In the genomic region with DNA sequence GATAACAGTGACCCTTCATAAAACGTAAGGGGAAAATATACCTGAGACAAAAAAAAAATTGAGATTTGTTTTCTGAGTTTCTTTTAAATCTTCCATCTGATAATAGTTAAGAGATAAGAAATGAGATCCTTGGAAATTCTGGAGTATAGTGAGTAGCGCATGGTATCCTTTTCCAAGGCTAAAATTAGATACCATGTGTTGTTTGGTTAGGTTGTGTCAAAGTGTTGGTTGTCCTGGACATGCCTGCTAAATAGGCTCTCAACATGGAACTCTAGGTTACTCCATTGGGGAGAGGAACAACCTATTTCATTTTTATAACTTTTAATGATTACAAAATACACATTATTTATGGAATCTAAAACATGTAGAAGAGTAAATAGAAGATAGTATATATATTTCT, we compare ENCODE assay signal across 19 cellular contexts. TPM values are rescaled to one million over a fixed set of nuclear protein-coding genes. Genes with fewer than 3 reads are reported as not detected.
DNase-seq lines count a peak whose midpoint lies in the region; ATAC-seq and TF ChIP-seq lines count a peak whose summit lies in the region.
"Had no signal": no experiment of that assay in that cellular context is flagged by ENCODE, and none has a peak within 500 bp of the region (broad histone marks: within the 10 kb centered on the region; RNA-seq: fewer than 3 reads in every experiment).

No MANE protein-coding gene starts in this region.

- ATAC-seq in psoas muscle, result peak; percentile 61 to 77 (median 73)
- no peak for ATAC-seq in activated T-cell treated with anti-CD3 and anti-CD28 coated beads, Interleukin-2, amount 50 U/mL, for 72 hours (replicated peaks in 1 of 2)
- ATAC-seq: GM23338 had no signal

- H3K27me3 ChIP-seq in psoas muscle (ENCODE audit: insufficient read depth in 3 of 3, low read length in 2 of 3), result no peaks in the 10 kb centered on the region
- H3K27me3 ChIP-seq in vagina, result no peaks in the 10 kb centered on the region
- H3K27me3 ChIP-seq: BLaER1 had no signal

- H3K4me1 Mint-ChIP-seq in CD14-positive monocyte, result peaks cover 70% of the 10 kb centered on the region
- H3K4me1 Mint-ChIP-seq in dendritic cell treated with granulocyte-macrophage colony-stimulating factor and Interleukin-4, amounts not matched to agents 40 ng/mL and 50 ng/mL, for 4 days (ENCODE audit: low read depth), result peaks cover 55% of the 10 kb centered on the region
- no peaks in the 10 kb centered on the region for H3K4me1 Mint-ChIP-seq in activated T-cell treated with anti-CD3 and anti-CD28 coated beads, Interleukin-2, amount 50 U/mL, for 72 hours (ENCODE audit: low read depth)
- H3K4me1 Mint-ChIP-seq: CD4-positive, CD25-positive, alpha-beta regulatory T cell; CD8-positive, alpha-beta memory T cell had no signal

- H3K36me3 ChIP-seq in psoas muscle (ENCODE audit: insufficient read depth in 1 of 2, low read depth in 1 of 2) (peaks cover 0 to 29% of the 10 kb centered on the region in 2 donors), vagina (peaks cover 0 to 52% of the 10 kb centered on the region in 2 donors)
- H3K36me3 ChIP-seq: BLaER1 had no signal

- TF ChIP-seq POLR2A in vagina (IDR thresholded peaks at IDR 0.05), result no peak

- H3K4me1 ChIP-seq in psoas muscle (peaks cover 4% of the 10 kb centered on the region), vagina (no peaks in the 10 kb centered on the region)

- H3K4me3 Mint-ChIP-seq in CD14-positive monocyte, result no peak overlapping the region
- no peak overlapping the region for H3K4me3 Mint-ChIP-seq in dendritic cell treated with granulocyte-macrophage colony-stimulating factor and Interleukin-4, amounts not matched to agents 40 ng/mL and 50 ng/mL, for 4 days
- no peak overlapping the region for H3K4me3 Mint-ChIP-seq in activated T-cell treated with anti-CD3 and anti-CD28 coated beads, Interleukin-2, amount 50 U/mL, for 72 hours
- H3K4me3 Mint-ChIP-seq: CD4-positive, CD25-positive, alpha-beta regulatory T cell; CD8-positive, alpha-beta memory T cell; GM23338 had no signal

- H3K27ac ChIP-seq in psoas muscle (no peak overlapping the region), vagina (no peak overlapping the region)
- H3K27ac ChIP-seq: BLaER1 had no signal

- H3K27me3 Mint-ChIP-seq in CD14-positive monocyte (ENCODE audit: low read depth in 3 of 3), result no peaks in the 10 kb centered on the region
- no peaks in the 10 kb centered on the region for H3K27me3 Mint-ChIP-seq in dendritic cell treated with granulocyte-macrophage colony-stimulating factor and Interleukin-4, amounts not matched to agents 40 ng/mL and 50 ng/mL, for 4 days
- H3K27me3 Mint-ChIP-seq in activated T-cell treated with anti-CD3 and anti-CD28 coated beads, Interleukin-2, amount 50 U/mL, for 72 hours (ENCODE audit: low read depth), result no peaks in the 10 kb centered on the region

- WGBS in psoas muscle, 3 donors, result 46 to 65% (median 62%) methylated on average over 2 of the region's 2 CpGs

- H3K9me3 Mint-ChIP-seq in CD14-positive monocyte, result no peaks in the 10 kb centered on the region
- no peaks in the 10 kb centered on the region for H3K9me3 Mint-ChIP-seq in dendritic cell treated with granulocyte-macrophage colony-stimulating factor and Interleukin-4, amounts not matched to agents 40 ng/mL and 50 ng/mL, for 4 days
- H3K9me3 Mint-ChIP-seq in activated T-cell treated with anti-CD3 and anti-CD28 coated beads, Interleukin-2, amount 50 U/mL, for 72 hours, result no peaks in the 10 kb centered on the region
- H3K9me3 Mint-ChIP-seq: CD4-positive, CD25-positive, alpha-beta regulatory T cell; CD8-positive, alpha-beta memory T cell; GM23338 had no signal

- H3K9me3 ChIP-seq in psoas muscle (no peaks in the 10 kb centered on the region), vagina (no peaks in the 10 kb centered on the region)
- H3K9me3 ChIP-seq: BLaER1 had no signal

- H3K36me3 Mint-ChIP-seq in CD14-positive monocyte, result peaks cover 35 to 60% of the 10 kb centered on the region in 2 donors
- H3K36me3 Mint-ChIP-seq in dendritic cell treated with granulocyte-macrophage colony-stimulating factor and Interleukin-4, amounts not matched to agents 40 ng/mL and 50 ng/mL, for 4 days (ENCODE audit: low read depth), result peaks cover 61% of the 10 kb centered on the region
- no peaks in the 10 kb centered on the region for H3K36me3 Mint-ChIP-seq in activated T-cell treated with anti-CD3 and anti-CD28 coated beads, Interleukin-2, amount 50 U/mL, for 72 hours (ENCODE audit: insufficient read depth in 2 of 2)
- H3K36me3 Mint-ChIP-seq: CD4-positive, CD25-positive, alpha-beta regulatory T cell; CD8-positive, alpha-beta memory T cell had no signal

- H3K4me3 ChIP-seq in psoas muscle (no peak overlapping the region), vagina (no peak overlapping the region)
- H3K4me3 ChIP-seq: BLaER1, GM23338 had no signal

- TF ChIP-seq CTCF in CD14-positive monocyte (IDR thresholded peaks at IDR 0.05) (no peak), psoas muscle (IDR thresholded peaks at IDR 0.05) (no peak), vagina (IDR thresholded peaks at IDR 0.05) (no peak)

- peak overlapping the region in 6 of 7 donors; percentile 76 to 91 (median 84) for H3K27ac Mint-ChIP-seq in CD14-positive monocyte
- peak overlapping the region; percentile 39 for H3K27ac Mint-ChIP-seq in dendritic cell treated with granulocyte-macrophage colony-stimulating factor and Interleukin-4, amounts not matched to agents 40 ng/mL and 50 ng/mL, for 4 days
- no peak overlapping the region for H3K27ac Mint-ChIP-seq in activated T-cell treated with anti-CD3 and anti-CD28 coated beads, Interleukin-2, amount 50 U/mL, for 72 hours
- H3K27ac Mint-ChIP-seq: CD4-positive, CD25-positive, alpha-beta regulatory T cell; CD8-positive, alpha-beta memory T cell; GM23338 had no signal

- DNase-seq in CD14-positive monocyte (ENCODE audit: low spot score), result no peak
- DNase-seq in psoas muscle, result no peak
- DNase-seq in globus pallidus (ENCODE audit: low spot score), result no peak
- no peak for DNase-seq in vagina (ENCODE audit: extremely low spot score in 2 of 2)
- no peak for DNase-seq in activated T-cell treated with anti-CD3 and anti-CD28 coated beads, Interleukin-2, amount 50 U/mL, for 72 hours
- no peak for DNase-seq in NCI-H345 (lab: John Stamatoyannopoulos, UW)
- DNase-seq: 8988T; CD4-positive, CD25-positive, alpha-beta regulatory T cell; CD8-positive, alpha-beta memory T cell; COR-L47; DMS153; DMS79; GDM1; HCEC 1CT had no signal

- intact Hi-C loops in CD14-positive monocyte (cut with micrococcal nuclease), result loop anchor here (2.0 to 10.0 kb wide), 3 partner anchors 13 to 115 kb away; no protein-coding TSS in a partner anchor
- intact Hi-C loops in dendritic cell treated with granulocyte-macrophage colony-stimulating factor and Interleukin-4, amounts not matched to agents 40 ng/mL and 50 ng/mL, for 4 days (cut with micrococcal nuclease), result no loop called here
- intact Hi-C loops in psoas muscle (cut with DNase I), result no loop called here
- intact Hi-C loops in vagina (cut with DNase I), result no loop called here

RNA-seq across cellular contexts. Expression of a gene that starts 14.8 kb away (rescaled TPM):
- polyA plus RNA-seq in CD14-positive monocyte (100 to 1,000 TPM; 166 to 184 TPM), psoas muscle (1 to 10 TPM; 2.3 to 5.5 (median 3.6) TPM)
- total RNA-seq in psoas muscle (10 to 100 TPM in 3 of 4 donors, 1 to 10 TPM in 1; 7.6 to 24.7 (median 18.8) TPM), vagina (84.0 TPM)
- total RNA-seq in activated T-cell treated with anti-CD3 and anti-CD28 coated beads, Interleukin-2, amount 50 U/mL, for 72 hours, result under 1 TPM; 0.50 to 0.60 TPM
- polyA plus RNA-seq: CD8-positive, alpha-beta memory T cell had no signal

RNA-seq across cellular contexts. Expression of a gene that starts 57.7 kb away (rescaled TPM):
- polyA plus RNA-seq in CD14-positive monocyte (under 1 TPM; 0.45 to 0.54 TPM), psoas muscle (not detected)
- total RNA-seq in psoas muscle (not detected), vagina (not detected)
- total RNA-seq in activated T-cell treated with anti-CD3 and anti-CD28 coated beads, Interleukin-2, amount 50 U/mL, for 72 hours, result not detected
- total RNA-seq: CD8-positive, alpha-beta memory T cell; Daoy; HT1080 had no signal
- polyA plus RNA-seq: CD4-positive, CD25-positive, alpha-beta regulatory T cell; CD8-positive, alpha-beta memory T cell had no signal

Comparison
In these comparisons a context has a peak if more than half of its experiments do, and no peak if none do; other contexts are left out.
1. ATAC-seq: peak in psoas muscle (4 of 4); none in activated T-cell treated with anti-CD3 and anti-CD28 coated beads, Interleukin-2, amount 50 U/mL, for 72 hours (0 of 2).
2. RNA of a gene that starts 14.8 kb away (total RNA-seq): 84.0 TPM in vagina (single experiment) and 7.6 to 24.7 TPM in psoas muscle; 0.50 to 0.60 TPM in activated T-cell treated with anti-CD3 and anti-CD28 coated beads, Interleukin-2, amount 50 U/mL, for 72 hours; every median in the first group is over 4 times any median in the second.
3. intact Hi-C loops: an anchor here in CD14-positive monocyte (2.0 to 10.0 kb wide); none called in dendritic cell treated with granulocyte-macrophage colony-stimulating factor and Interleukin-4, amounts not matched to agents 40 ng/mL and 50 ng/mL, for 4 days, psoas muscle and vagina.